In genomic region chr10:80315391-80315790, GRCh38 we compare ENCODE assay signal across 1 cellular context.
TF ChIP-seq lines count a peak whose summit lies in the region.

No MANE protein-coding gene starts in this region.

TF ChIP-seq in HepG2, 621 proteins besides CTCF, POLR2A, EP300 and RAD21:
- TF ChIP-seq E2F5 (CRISPR knock-in tag; conservative IDR thresholded peaks at IDR 0.05) = no peak
- TF ChIP-seq ZNF687 (CRISPR knock-in tag; IDR thresholded peaks at IDR 0.05) = 0 out of 2 replicates have a peak, but pooled peaks have one; percentile 14
- TF ChIP-seq ZBTB25 (CRISPR knock-in tag; IDR thresholded peaks at IDR 0.05) = no peak
